12 cellular contexts compared by ENCODE assay signal in genomic region chr9:95087659-95088242, GRCh38.
DNase-seq lines count a peak whose midpoint lies in the region; ATAC-seq, FAIRE-seq and TF ChIP-seq lines count a peak whose summit lies in the region.
"Had no signal": no experiment of that assay in that cellular context is flagged by ENCODE, and none has a peak within 500 bp of the region (broad histone marks: within the 10 kb centered on the region; RNA-seq: fewer than 3 reads in every experiment).

No MANE protein-coding gene starts in this region.

- peaks cover 0 to 2% (median 0%) of the 10 kb centered on the region in 5 experiments for H3K9me3 Mint-ChIP-seq in brain
- H3K9me3 Mint-ChIP-seq: neural crest cell; stimulated activated effector memory CD8-positive, alpha-beta T cell treated with anti-CD3 and anti-CD28 coated beads, Interleukin-12 subunit alpha, Interleukin-12 subunit beta, amount 100 ng/mL, for 72 hours; T-helper 1 cell treated with Interleukin-12 subunit alpha and Interleukin-12 subunit beta and Interleukin-4 antibody, amounts not matched to agents 30 μg/mL and 1 μg/mL, for 36 hours had no signal

- H3K4me3 Mint-ChIP-seq in brain: no peak overlapping the region
- H3K4me3 Mint-ChIP-seq: stimulated activated effector memory CD8-positive, alpha-beta T cell treated with anti-CD3 and anti-CD28 coated beads, Interleukin-12 subunit alpha, Interleukin-12 subunit beta, amount 100 ng/mL, for 72 hours; T-helper 1 cell treated with Interleukin-12 subunit alpha and Interleukin-12 subunit beta and Interleukin-4 antibody, amounts not matched to agents 30 μg/mL and 1 μg/mL, for 36 hours had no signal

- peaks cover 61% of the 10 kb centered on the region for H3K4me1 Mint-ChIP-seq in brain

- H3K4me3 ChIP-seq in Jurkat, Clone E6-1 (ENCODE audit: low read length): no peak overlapping the region
- H3K4me3 ChIP-seq in pancreas: no peak overlapping the region

- 65 to 72% methylated on average over 9 of the region's 9 CpGs for WGBS in pancreas, 2 donors

- no peaks in the 10 kb centered on the region for H3K27me3 Mint-ChIP-seq in brain

- DNase-seq in DMS 273 treated with DMSO at 0.1 percent for 48 hours (lab: John Stamatoyannopoulos, UW) (peak; percentile 10), pancreas (peak in 5 of 6 donors; percentile 67 to 88 (median 78)), NCI-H1436 (lab: John Stamatoyannopoulos, UW) (no peak), pons (ENCODE audit: low spot score) (no peak), T1000 (lab: John Stamatoyannopoulos, UW) (no peak)
- peak; percentile 21 for DNase-seq in Jurkat, Clone E6-1 (ENCODE audit: low read depth, low spot score)

- ATAC-seq in pancreas (peak in 3 of 4 donors; percentile 11 to 36 (median 36)), HG02938 (IDR thresholded peaks at IDR 0.05; ENCODE audit: unreplicated experiment) (no peak)
- ATAC-seq: stimulated activated effector memory CD8-positive, alpha-beta T cell treated with anti-CD3 and anti-CD28 coated beads, Interleukin-12 subunit alpha, Interleukin-12 subunit beta, amount 100 ng/mL, for 72 hours had no signal

- TF ChIP-seq CTCF in brain (conservative IDR thresholded peaks at IDR 0.05) (no peak), pancreas (IDR thresholded peaks at IDR 0.05) (no peak)

- peak overlapping the region in 4 of 5 experiments; percentile 3 to 91 (median 58) for H3K27ac Mint-ChIP-seq in brain
- H3K27ac Mint-ChIP-seq: stimulated activated effector memory CD8-positive, alpha-beta T cell treated with anti-CD3 and anti-CD28 coated beads, Interleukin-12 subunit alpha, Interleukin-12 subunit beta, amount 100 ng/mL, for 72 hours; T-helper 1 cell treated with Interleukin-12 subunit alpha and Interleukin-12 subunit beta and Interleukin-4 antibody, amounts not matched to agents 30 μg/mL and 1 μg/mL, for 36 hours had no signal

- FAIRE-seq in pancreas (lab: Jason Lieb, UNC): no peak
- FAIRE-seq: colon had no signal

- peaks cover 16 to 32% (median 23%) of the 10 kb centered on the region in 3 donors for H3K4me1 ChIP-seq in pancreas

- peak overlapping the region in 1 of 4 donors; percentile 13 for H3K27ac ChIP-seq in pancreas

- H3K36me3 Mint-ChIP-seq in brain: peaks cover 49% of the 10 kb centered on the region

- intact Hi-C loops in pancreas (cut with DNase I): loop anchor here in 1 of 3 donors (5.0 kb wide), 1 partner anchor 40 kb away; no protein-coding TSS in a partner anchor

- peaks cover under 1 to 67% (median 14%) of the 10 kb centered on the region in 3 donors for H3K36me3 ChIP-seq in pancreas

- H3K9me3 ChIP-seq in pancreas: no peaks in the 10 kb centered on the region

- H3K27me3 ChIP-seq in pancreas: no peaks in the 10 kb centered on the region

Comparison
In these comparisons a context has a peak if more than half of its experiments do, and no peak if none do; other contexts are left out.
1. DNase-seq: peak in DMS 273 treated with DMSO at 0.1 percent for 48 hours (single experiment), Jurkat, Clone E6-1 (single experiment) and pancreas (5 of 6); none in NCI-H1436 (single experiment), pons (single experiment) and T1000 (single experiment).